Comparison of ENCODE assay signal across 17 cellular contexts in genomic region chr15:25327671-25328070, GRCh38.
"Had no signal": no experiment of that assay in that cellular context is flagged by ENCODE, and none has a peak within 500 bp of the region (broad histone marks: within the 10 kb centered on the region; RNA-seq: fewer than 3 reads in every experiment).

No MANE protein-coding gene starts in this region.

- H3K27me3 ChIP-seq: foreskin keratinocyte, sigmoid colon, suprapubic skin, thyroid gland, upper lobe of right lung, vagina had no signal

- H3K4me1 ChIP-seq: foreskin keratinocyte, parathyroid adenoma, sigmoid colon, suprapubic skin, upper lobe of right lung, vagina had no signal

- H3K4me3 ChIP-seq: psoas muscle, sigmoid colon, skin epidermis, suprapubic skin, thyroid gland, upper lobe of right lung, vagina had no signal

- H3K4me3 Mint-ChIP-seq: natural killer cell had no signal

- H3K9me3 Mint-ChIP-seq: natural killer cell had no signal

- H2AFZ ChIP-seq: parathyroid adenoma had no signal

- H3K27ac Mint-ChIP-seq: natural killer cell had no signal

- H3K27ac ChIP-seq: epithelial cell of prostate, foreskin keratinocyte, parathyroid adenoma, psoas muscle, sigmoid colon, skin epidermis, suprapubic skin, upper lobe of right lung, vagina had no signal

- H3K79me2 ChIP-seq: parathyroid adenoma had no signal

- H3K9ac ChIP-seq: parathyroid adenoma had no signal

- H3K36me3 ChIP-seq: thyroid gland, upper lobe of right lung, vagina had no signal

- H3K9me3 ChIP-seq: psoas muscle, sigmoid colon, suprapubic skin, thyroid gland, upper lobe of right lung, vagina had no signal

- DNase-seq: effector memory CD4-positive, alpha-beta T cell; foreskin keratinocyte; mammary epithelial cell; natural killer cell; occipital lobe; psoas muscle; sigmoid colon; stimulated activated CD4-positive, alpha-beta T cell treated with anti-CD3 and anti-CD28 coated beads, Interleukin-12 subunit alpha, Interleukin-12 subunit beta, amount 100 ng/mL, for 4 hours; stimulated activated naive CD8-positive, alpha-beta T cell treated with anti-CD3 and anti-CD28 coated beads, Interleukin-15, Interleukin-2, amounts not matched to agents 100 U/mL and 50 U/mL, for 24 hours; upper lobe of right lung had no signal

- ATAC-seq: foreskin keratinocyte; left lobe of liver; natural killer cell; psoas muscle; stimulated activated naive CD8-positive, alpha-beta T cell treated with anti-CD3 and anti-CD28 coated beads, Interleukin-15, Interleukin-2, amounts not matched to agents 100 U/mL and 50 U/mL, for 24 hours; upper lobe of right lung had no signal
